ENCODE assay signal across 28 cellular contexts in genomic region chrX:154908821-154909220, GRCh38.
"Had no signal": no experiment of that assay in that cellular context is flagged by ENCODE, and none has a peak within 500 bp of the region (broad histone marks: within the 10 kb centered on the region; RNA-seq: fewer than 3 reads in every experiment).

No MANE protein-coding gene starts in this region.

- H3K4me1 ChIP-seq: left lung, lower lobe of right lung, pancreas, prostate gland, stomach, testis, thyroid gland, transverse colon, upper lobe of left lung, vagina had no signal

- DNase-seq: immature natural killer cell; kidney; left colon; left lung; lower lobe of right lung; mammary epithelial cell; mesenchymal stem cell; naive thymus-derived CD8-positive, alpha-beta T cell; nucleus accumbens; pancreas; posterior cingulate gyrus; retina; right cardiac atrium; stimulated activated CD4-positive, alpha-beta T cell treated with anti-CD3 and anti-CD28 coated beads, Interleukin-12 subunit alpha, Interleukin-12 subunit beta, amount 100 ng/mL, for 4 hours; stimulated activated CD4-positive, alpha-beta T cell treated with anti-CD3 and anti-CD28 coated beads, Interleukin-15, amount 100 ng/mL, for 24 hours; stimulated activated CD4-positive, alpha-beta T cell treated with anti-CD3 and anti-CD28 coated beads, Interleukin-2, amount 100 ng/mL, for 24 hours; stimulated activated CD4-positive, alpha-beta T cell treated with anti-CD3 and anti-CD28 coated beads, Interleukin-4, amount 100 ng/mL, for 1 hour; stimulated activated naive B cell treated with anti-CD40 and anti-IgM and Interleukin-4, amounts not matched to agents 10 μg/mL and 1 μg/mL and 100 μg/mL, for 72 hours; stimulated activated naive CD8-positive, alpha-beta T cell treated with anti-CD3 and anti-CD28 coated beads, Interleukin-15, Interleukin-2, amounts not matched to agents 100 U/mL and 50 U/mL, for 24 hours; stomach; testis; thyroid gland; transverse colon; upper lobe of left lung had no signal

- H3K27ac ChIP-seq: left lung, lower lobe of right lung, pancreas, prostate gland, skin epidermis, stomach, testis, thyroid gland, transverse colon, upper lobe of left lung, vagina had no signal

- ATAC-seq: left colon; left lung; lower lobe of right lung; naive thymus-derived CD8-positive, alpha-beta T cell; right cardiac atrium; sciatic nerve; stimulated activated naive B cell treated with anti-CD40 and anti-IgM and Interleukin-4, amounts not matched to agents 10 μg/mL and 1 μg/mL and 100 μg/mL, for 72 hours; stimulated activated naive CD8-positive, alpha-beta T cell treated with anti-CD3 and anti-CD28 coated beads, Interleukin-15, Interleukin-2, amounts not matched to agents 100 U/mL and 50 U/mL, for 24 hours had no signal

- H3K27me3 ChIP-seq: left lung, pancreas, stomach, testis, thyroid gland, transverse colon, upper lobe of left lung, vagina had no signal

- H3K36me3 ChIP-seq: left lung, lower lobe of right lung, pancreas, prostate gland, stomach, thyroid gland, transverse colon, upper lobe of left lung, vagina had no signal

- H3K9me3 ChIP-seq: lower lobe of right lung, pancreas, prostate gland, testis, transverse colon, vagina had no signal

- H3K4me3 ChIP-seq: left lung, lower lobe of right lung, pancreas, prostate gland, skin epidermis, stomach, testis, thyroid gland, transverse colon, upper lobe of left lung, vagina had no signal
